8 cellular contexts compared by ENCODE assay signal in genomic region chr20:45373353-45374100, GRCh38. TPM values are rescaled to one million over a fixed set of nuclear protein-coding genes. Genes with fewer than 3 reads are reported as not detected.
DNase-seq lines count a peak whose midpoint lies in the region; ATAC-seq and TF ChIP-seq lines count a peak whose summit lies in the region.

No MANE protein-coding gene starts in this region.

- peaks cover 29% of the 10 kb centered on the region for H3K4me1 Mint-ChIP-seq in activated CD8-positive, alpha-beta T cell treated with anti-CD3 and anti-CD28 coated beads for 36 hours (ENCODE audit: low read depth)

- CTCF ChIA-PET in activated CD8-positive, alpha-beta T cell treated with anti-CD3 and anti-CD28 coated beads for 36 hours (lab: Charles Lee): interaction anchor here (0.7 to 24.4 kb wide), 45 partner anchors 9 to 412 kb away, joined by 3 to 549 read pairs (median 6); partner anchors contain the start of genes DBNDD2, PIGT, SDC4 and SYS1

- peak overlapping the region; percentile 24 for H3K4me3 ChIP-seq in lower leg skin (ENCODE audit: low read depth, poor library complexity, severe bottlenecking)

- TF ChIP-seq CTCF in GM12872 (IDR thresholded peaks at IDR 0.05; ENCODE audit: insufficient read depth, low read depth, low read length): peak; percentile 93
- TF ChIP-seq CTCF in activated CD8-positive, alpha-beta T cell treated with anti-CD3 and anti-CD28 coated beads for 36 hours (IDR thresholded peaks at IDR 0.05): peak; percentile 96
- TF ChIP-seq CTCF in lower leg skin (IDR thresholded peaks at IDR 0.05): peak in 1 of 3 donors; percentile 81

- peak; percentile 62 for ATAC-seq in HG03139 (IDR thresholded peaks at IDR 0.05; ENCODE audit: unreplicated experiment)
- ATAC-seq in activated CD8-positive, alpha-beta T cell treated with anti-CD3 and anti-CD28 coated beads for 36 hours: peak; percentile 93
- no peak for ATAC-seq in HG03095 (IDR thresholded peaks at IDR 0.05; ENCODE audit: unreplicated experiment)

- intact Hi-C loops in activated CD8-positive, alpha-beta T cell treated with anti-CD3 and anti-CD28 coated beads for 36 hours (cut with micrococcal nuclease): loop anchor here (1.0 to 2.0 kb wide), 2 partner anchors 63 to 75 kb away; no protein-coding TSS in a partner anchor
- intact Hi-C loops in lower leg skin (cut with DNase I; ENCODE audit: low total_unique reads): loop anchor here (5.0 kb wide), 2 partner anchors 51 to 64 kb away; no protein-coding TSS in a partner anchor

- DNase-seq in NCI-H748 treated with DMSO at 0.1 percent for 48 hours (lab: John Stamatoyannopoulos, UW): peak; percentile 57
- DNase-seq in activated CD8-positive, alpha-beta T cell treated with anti-CD3 and anti-CD28 coated beads for 36 hours: peak; percentile 93
- DNase-seq in ecto neural progenitor cell (ENCODE audit: low spot score): peak; percentile 86
- DNase-seq in lower leg skin (ENCODE audit: low spot score in 2 of 2): peak; percentile 79 to 97
- peak; percentile 87 to 91 for DNase-seq in stimulated activated CD4-positive, alpha-beta T cell treated with anti-CD3 and anti-CD28 coated beads, Interleukin-4, amount 100 ng/mL, for 4 hours

- WGBS in lower leg skin, 2 donors: 2 to 6% methylated on average over 38 of the region's 38 CpGs

- POLR2A ChIA-PET in activated CD8-positive, alpha-beta T cell treated with anti-CD3 and anti-CD28 coated beads for 36 hours (lab: Charles Lee): interaction anchor here (0.7 to 3.6 kb wide), 21 partner anchors 9 to 92 kb away, joined by 3 to 35 read pairs (median 3); partner anchors contain the start of genes DBNDD2, PIGT and SYS1

- TF ChIP-seq POLR2A in lower leg skin (IDR thresholded peaks at IDR 0.05): no peak

- H3K9me3 Mint-ChIP-seq in activated CD8-positive, alpha-beta T cell treated with anti-CD3 and anti-CD28 coated beads for 36 hours: no peaks in the 10 kb centered on the region

- peaks cover 2% of the 10 kb centered on the region for H3K36me3 Mint-ChIP-seq in activated CD8-positive, alpha-beta T cell treated with anti-CD3 and anti-CD28 coated beads for 36 hours (ENCODE audit: low read depth)

- no peaks in the 10 kb centered on the region for H3K27me3 Mint-ChIP-seq in activated CD8-positive, alpha-beta T cell treated with anti-CD3 and anti-CD28 coated beads for 36 hours

- H3K4me3 Mint-ChIP-seq in activated CD8-positive, alpha-beta T cell treated with anti-CD3 and anti-CD28 coated beads for 36 hours: peak overlapping the region; percentile 77

- peak overlapping the region; percentile 83 for H3K27ac Mint-ChIP-seq in activated CD8-positive, alpha-beta T cell treated with anti-CD3 and anti-CD28 coated beads for 36 hours

RNA-seq across cellular contexts. Expression of gene TP53TG5, which starts 4.6 kb away (rescaled TPM):
- under 1 TPM in 1 of 2 experiments, not detected in 1; 0.29 TPM for total RNA-seq in activated CD8-positive, alpha-beta T cell treated with anti-CD3 and anti-CD28 coated beads for 36 hours
- not detected for total RNA-seq in lower leg skin

RNA-seq across cellular contexts. Expression of gene SYS1, which starts 10.6 kb away (rescaled TPM):
- total RNA-seq in activated CD8-positive, alpha-beta T cell treated with anti-CD3 and anti-CD28 coated beads for 36 hours: 10 to 100 TPM; 19.6 to 20.7 TPM
- 10 to 100 TPM; 27.3 to 46.6 (median 36.0) TPM for total RNA-seq in lower leg skin

RNA-seq across cellular contexts. Expression of gene SDC4, which starts 25.3 kb away (rescaled TPM):
- 10 to 100 TPM; 21.1 to 22.0 TPM for total RNA-seq in activated CD8-positive, alpha-beta T cell treated with anti-CD3 and anti-CD28 coated beads for 36 hours
- total RNA-seq in lower leg skin: 100 to 1,000 TPM; 226 to 317 (median 278) TPM

RNA-seq across cellular contexts. Expression of gene DBNDD2, which starts 34.6 kb away (rescaled TPM):
- total RNA-seq in activated CD8-positive, alpha-beta T cell treated with anti-CD3 and anti-CD28 coated beads for 36 hours: 10 to 100 TPM; 13.8 to 15.5 TPM
- total RNA-seq in lower leg skin: 100 to 1,000 TPM in 1 of 4 donors, 10 to 100 TPM in 3; 53.2 to 115 (median 72.5) TPM

RNA-seq across cellular contexts. Expression of gene PIGT, which starts 42.4 kb away (rescaled TPM):
- total RNA-seq in activated CD8-positive, alpha-beta T cell treated with anti-CD3 and anti-CD28 coated beads for 36 hours: 10 to 100 TPM; 43.7 to 47.7 TPM
- 10 to 100 TPM; 33.6 to 64.5 (median 45.6) TPM for total RNA-seq in lower leg skin

Comparison
In these comparisons a context has a peak if more than half of its experiments do, and no peak if none do; other contexts are left out.
1. RNA of gene SDC4, which starts 25.3 kb away (total RNA-seq): 226 to 317 TPM in lower leg skin; 21.1 to 22.0 TPM in activated CD8-positive, alpha-beta T cell treated with anti-CD3 and anti-CD28 coated beads for 36 hours; every median in the first group is over 4 times any median in the second.
2. Peak in every context shown above with its lines, with median percentiles within 50 percentile points of each other: DNase-seq.